ENCODE assay signal across 11 cellular contexts in genomic region chr2:181124499-181124898, GRCh38.
DNase-seq lines count a peak whose midpoint lies in the region; ATAC-seq and TF ChIP-seq lines count a peak whose summit lies in the region.
"Had no signal": no experiment of that assay in that cellular context is flagged by ENCODE, and none has a peak within 500 bp of the region (broad histone marks: within the 10 kb centered on the region; RNA-seq: fewer than 3 reads in every experiment).

No MANE protein-coding gene starts in this region.

- CTCF ChIA-PET in Calu3 (lab: Charles Lee) = no interaction called here

- no peaks in the 10 kb centered on the region for H3K9me3 Mint-ChIP-seq in Calu3 (ENCODE audit: low read depth, unreplicated experiment)

- no peak for ATAC-seq in T-helper 17 cell
- no peak for ATAC-seq in activated CD4-positive, CD25-positive, alpha-beta regulatory T cell treated with anti-CD3 and anti-CD28 coated beads, Interleukin-2, amount 50 U/mL, for 24 hours
- no peak for ATAC-seq in heart right ventricle
- ATAC-seq in HG02610 (IDR thresholded peaks at IDR 0.05; ENCODE audit: unreplicated experiment) = no peak

- H3K27ac ChIP-seq in ACC112 (ENCODE audit: low read depth, low read length) (peak overlapping the region; percentile 69), heart right ventricle (peak overlapping the region in 1 of 10 donors; percentile 84)
- H3K27ac ChIP-seq: epithelial cell of prostate, WERI-Rb-1 had no signal

- peaks cover 21% of the 10 kb centered on the region for H3K4me1 ChIP-seq in ACC112 (ENCODE audit: control insufficient read depth, insufficient read depth, low read length, unreplicated experiment)
- H3K4me1 ChIP-seq in heart right ventricle = peaks cover 0 to 11% (median 0%) of the 10 kb centered on the region in 9 donors

- H3K27me3 ChIP-seq in ACC112 (ENCODE audit: insufficient read depth, low read length) = no peaks in the 10 kb centered on the region
- H3K27me3 ChIP-seq in GM06990 (replicated peaks; ENCODE audit: control insufficient read depth, insufficient read depth, low read length) = no peaks in the 10 kb centered on the region
- H3K27me3 ChIP-seq in heart right ventricle = no peaks in the 10 kb centered on the region

- peak overlapping the region; percentile 66 for H3K4me3 Mint-ChIP-seq in T-helper 17 cell
- no peak overlapping the region for H3K4me3 Mint-ChIP-seq in Calu3 (ENCODE audit: low read depth, unreplicated experiment)

- H3K36me3 Mint-ChIP-seq in T-helper 17 cell (ENCODE audit: low read depth) = peaks cover 5% of the 10 kb centered on the region
- no peaks in the 10 kb centered on the region for H3K36me3 Mint-ChIP-seq in Calu3 (ENCODE audit: insufficient read depth, unreplicated experiment)

- H3K27ac Mint-ChIP-seq in T-helper 17 cell = peak overlapping the region; percentile 97
- H3K27ac Mint-ChIP-seq in Calu3 (ENCODE audit: unreplicated experiment) = no peak overlapping the region

- H3K4me1 Mint-ChIP-seq in T-helper 17 cell (peaks cover 26% of the 10 kb centered on the region), Calu3 (ENCODE audit: low read depth, unreplicated experiment) (peaks cover 19% of the 10 kb centered on the region)

- peak overlapping the region; percentile 37; the same call in 1 of the 2 replicates for H3K4me3 ChIP-seq in ACC112 (ENCODE audit: low read depth, low read length)
- H3K4me3 ChIP-seq in GM06990 (replicated peaks; ENCODE audit: low read depth, low read length) = peak overlapping the region; percentile 46
- H3K4me3 ChIP-seq in fibroblast of villous mesenchyme (ENCODE audit: low read depth, low read length) = no peak overlapping the region
- peak overlapping the region in 1 of 10 donors; percentile 10 for H3K4me3 ChIP-seq in heart right ventricle

- BruUV-seq in Calu3 (replicated peaks; lab: Mats Ljungman, UMichigan) = no TSS peak

- intact Hi-C loops in heart right ventricle (cut with DNase I) = no loop called here
- intact Hi-C loops in Calu3 (cut with micrococcal nuclease; ENCODE audit: unreplicated experiment) = no loop called here

- TF ChIP-seq CTCF in GM06990 (IDR thresholded peaks at IDR 0.05; ENCODE audit: insufficient read depth, low read length, poor library complexity, severe bottlenecking) (no peak), fibroblast of villous mesenchyme (IDR thresholded peaks at IDR 0.05; ENCODE audit: insufficient read depth, low read depth, low read length) (no peak), heart right ventricle (IDR thresholded peaks at IDR 0.05) (no peak), Calu3 (IDR thresholded peaks at IDR 0.05; ENCODE audit: unreplicated experiment) (no peak)

- peak overlapping the region; percentile 43 for H2AFZ ChIP-seq in ACC112 (ENCODE audit: low read length, unreplicated experiment)

- DNase-seq in GM06990 (ENCODE audit: extremely low read depth, insufficient read length) = no peak
- no peak for DNase-seq in T-helper 17 cell
- peak; percentile 84 for DNase-seq in fibroblast of villous mesenchyme (ENCODE audit: low read depth)
- no peak for DNase-seq in heart right ventricle
- no peak for DNase-seq in Calu3
- DNase-seq: NCI-H1436 treated with DMSO at 0.1 percent for 48 hours, WERI-Rb-1 had no signal

- H3K36me3 ChIP-seq in ACC112 (ENCODE audit: insufficient read depth, low read length) = no peaks in the 10 kb centered on the region
- no peaks in the 10 kb centered on the region for H3K36me3 ChIP-seq in GM06990 (ENCODE audit: control insufficient read depth, insufficient read depth, low read length)
- no peaks in the 10 kb centered on the region for H3K36me3 ChIP-seq in heart right ventricle
- H3K36me3 ChIP-seq: WERI-Rb-1 had no signal

- H3K9me3 ChIP-seq in T-helper 17 cell (ENCODE audit: control insufficient read depth, low read length, poor library complexity, severe bottlenecking) (no peaks in the 10 kb centered on the region), heart right ventricle (no peaks in the 10 kb centered on the region)

- H3K27me3 Mint-ChIP-seq in T-helper 17 cell = no peaks in the 10 kb centered on the region
- H3K27me3 Mint-ChIP-seq in Calu3 (ENCODE audit: unreplicated experiment) = no peaks in the 10 kb centered on the region

- H3K79me2 ChIP-seq in ACC112 (ENCODE audit: control insufficient read depth, insufficient read depth, low read length, unreplicated experiment) = no peaks in the 10 kb centered on the region

- WGBS in heart right ventricle, 2 donors = 43 to 63% methylated on average over 3 of the region's 3 CpGs
